ENCODE assay signal across 10 cellular contexts in the genomic region with DNA sequence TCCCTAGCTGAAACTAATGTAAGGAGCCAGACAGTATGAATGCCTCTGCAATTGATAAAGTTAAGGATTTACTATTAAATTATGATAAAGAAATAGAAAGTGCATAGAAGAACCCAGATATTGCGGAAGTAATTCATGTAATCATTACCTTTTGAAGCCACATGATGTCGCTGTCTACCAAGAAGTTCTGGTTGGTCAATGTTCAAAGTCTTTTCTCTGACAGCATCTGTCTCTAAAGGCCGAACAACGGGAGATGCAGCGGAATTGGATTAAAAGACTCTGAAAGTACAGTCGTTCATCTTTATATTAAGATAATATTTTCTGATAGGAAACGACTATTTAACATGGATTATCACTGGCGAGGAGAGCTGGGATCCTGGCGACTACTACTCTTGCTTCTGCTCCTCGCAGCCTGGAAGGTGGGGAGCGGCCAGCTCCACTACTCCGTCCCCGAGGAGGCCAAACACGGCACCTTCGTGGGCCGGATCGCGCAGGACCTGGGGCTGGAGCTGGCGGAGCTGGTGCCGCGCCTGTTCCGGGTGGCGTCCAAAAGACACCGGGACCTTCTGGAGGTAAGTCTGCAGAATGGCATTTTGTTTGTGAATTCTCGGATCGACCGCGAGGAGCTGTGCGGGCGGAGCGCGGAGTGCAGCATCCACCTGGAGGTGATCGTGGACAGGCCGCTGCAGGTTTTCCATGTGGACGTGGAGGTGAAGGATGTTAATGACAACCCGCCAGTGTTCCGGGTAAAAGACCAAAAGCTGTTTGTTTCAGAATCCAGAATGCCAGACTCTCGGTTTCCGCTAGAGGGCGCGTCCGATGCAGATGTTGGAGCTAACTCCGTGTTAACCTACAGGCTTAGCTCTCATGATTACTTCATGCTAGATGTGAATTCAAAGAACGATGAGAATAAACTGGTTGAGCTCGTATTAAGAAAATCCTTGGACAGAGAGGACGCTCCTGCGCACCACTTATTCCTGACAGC. TPM values are rescaled to one million over a fixed set of nuclear protein-coding genes. Genes with fewer than 3 reads are reported as not detected.
DNase-seq lines count a peak whose midpoint lies in the region; TF ChIP-seq lines count a peak whose summit lies in the region.
"Had no signal": no experiment of that assay in that cellular context is flagged by ENCODE, and none has a peak within 500 bp of the region (broad histone marks: within the 10 kb centered on the region; RNA-seq: fewer than 3 reads in every experiment).

A gene with protein sequence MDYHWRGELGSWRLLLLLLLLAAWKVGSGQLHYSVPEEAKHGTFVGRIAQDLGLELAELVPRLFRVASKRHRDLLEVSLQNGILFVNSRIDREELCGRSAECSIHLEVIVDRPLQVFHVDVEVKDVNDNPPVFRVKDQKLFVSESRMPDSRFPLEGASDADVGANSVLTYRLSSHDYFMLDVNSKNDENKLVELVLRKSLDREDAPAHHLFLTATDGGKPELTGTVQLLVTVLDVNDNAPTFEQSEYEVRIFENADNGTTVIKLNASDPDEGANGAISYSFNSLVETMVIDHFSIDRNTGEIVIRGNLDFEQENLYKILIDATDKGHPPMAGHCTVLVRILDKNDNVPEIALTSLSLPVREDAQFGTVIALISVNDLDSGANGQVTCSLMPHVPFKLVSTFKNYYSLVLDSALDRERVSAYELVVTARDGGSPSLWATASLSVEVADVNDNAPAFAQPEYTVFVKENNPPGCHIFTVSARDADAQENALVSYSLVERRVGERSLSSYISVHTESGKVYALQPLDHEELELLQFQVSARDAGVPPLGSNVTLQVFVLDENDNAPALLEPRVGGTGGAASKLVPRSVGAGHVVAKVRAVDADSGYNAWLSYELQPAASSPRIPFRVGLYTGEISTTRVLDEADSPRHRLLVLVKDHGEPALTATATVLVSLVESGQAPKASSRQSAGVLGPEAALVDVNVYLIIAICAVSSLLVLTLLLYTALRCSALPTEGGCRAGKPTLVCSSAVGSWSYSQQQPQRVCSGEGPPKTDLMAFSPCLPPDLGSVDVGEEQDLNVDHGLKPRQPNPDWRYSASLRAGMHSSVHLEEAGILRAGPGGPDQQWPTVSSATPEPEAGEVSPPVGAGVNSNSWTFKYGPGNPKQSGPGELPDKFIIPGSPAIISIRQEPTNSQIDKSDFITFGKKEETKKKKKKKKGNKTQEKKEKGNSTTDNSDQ (plus strand): TSS at position 210 of the 985 bp plus-strand sequence. CDS start 135 bp downstream, at position 345.

- intact Hi-C loops in dorsolateral prefrontal cortex (cut with DNase I), result no loop called here
- intact Hi-C loops in activated T-helper 1 cell treated with anti-CD3 and anti-CD28 coated beads, Interleukin-12 subunit alpha, Interleukin-12 subunit beta, Interleukin-2, Interleukin-4 antibody, amounts not matched to agents 30 ng/mL and 10 ng/mL and 1 ng/mL, durations not matched to agents 14 hours and 24 hours and 36 hours (cut with micrococcal nuclease), result loop anchor here (5.0 to 10.0 kb wide), 2 partner anchors 39 to 574 kb away; a partner anchor contains a TSS

- H3K4me3 ChIP-seq in dorsolateral prefrontal cortex (peak within 1 kb of the TSS in 37 of 59 donors; percentile 6 to 57 (median 31)), right atrium auricular region (no peak within 1 kb of the TSS)
- H3K4me3 ChIP-seq: thoracic aorta had no signal

- peaks cover 21% of the 10 kb centered on the region for H3K9me3 Mint-ChIP-seq in activated naive CD4-positive, alpha-beta T cell treated with anti-CD3 and anti-CD28 coated beads, Interleukin-2, amount 10 ng/mL, durations not matched to agents 7 days and 5 days
- H3K9me3 Mint-ChIP-seq in activated T-helper 1 cell treated with anti-CD3 and anti-CD28 coated beads, Interleukin-12 subunit alpha, Interleukin-12 subunit beta, Interleukin-2, Interleukin-4 antibody, amounts not matched to agents 30 ng/mL and 10 ng/mL and 1 ng/mL, durations not matched to agents 14 hours and 24 hours and 36 hours, result peaks cover 27% of the 10 kb centered on the region

- peak in 54 of 56 donors; percentile 18 to 73 (median 52) for TF ChIP-seq CTCF in dorsolateral prefrontal cortex (IDR thresholded peaks at IDR 0.05 in 54 of 56, conservative IDR thresholded peaks at IDR 0.05 in 2 of 56; ENCODE audit: low read depth in 1 of 56, partially characterized antibody in 56 of 56)
- TF ChIP-seq CTCF in right atrium auricular region (IDR thresholded peaks at IDR 0.05), result peak in 1 of 2 donors; percentile 12

- no peaks in the 10 kb centered on the region for H3K36me3 Mint-ChIP-seq in activated naive CD4-positive, alpha-beta T cell treated with anti-CD3 and anti-CD28 coated beads, Interleukin-2, amount 10 ng/mL, durations not matched to agents 7 days and 5 days
- H3K36me3 Mint-ChIP-seq in activated T-helper 1 cell treated with anti-CD3 and anti-CD28 coated beads, Interleukin-12 subunit alpha, Interleukin-12 subunit beta, Interleukin-2, Interleukin-4 antibody, amounts not matched to agents 30 ng/mL and 10 ng/mL and 1 ng/mL, durations not matched to agents 14 hours and 24 hours and 36 hours (ENCODE audit: low read depth), result no peaks in the 10 kb centered on the region
- H3K36me3 Mint-ChIP-seq: CD8-positive, alpha-beta memory T cell had no signal

- H3K27ac Mint-ChIP-seq in activated naive CD4-positive, alpha-beta T cell treated with anti-CD3 and anti-CD28 coated beads, Interleukin-2, amount 10 ng/mL, durations not matched to agents 7 days and 5 days, result peak within 1 kb of the TSS; percentile 42
- H3K27ac Mint-ChIP-seq in activated T-helper 1 cell treated with anti-CD3 and anti-CD28 coated beads, Interleukin-12 subunit alpha, Interleukin-12 subunit beta, Interleukin-2, Interleukin-4 antibody, amounts not matched to agents 30 ng/mL and 10 ng/mL and 1 ng/mL, durations not matched to agents 14 hours and 24 hours and 36 hours, result no peak within 1 kb of the TSS
- H3K27ac Mint-ChIP-seq: CD8-positive, alpha-beta memory T cell had no signal

- H3K27me3 ChIP-seq in dorsolateral prefrontal cortex, result peaks cover 0 to 10% (median 0%) of the 10 kb centered on the region in 45 donors
- no peaks in the 10 kb centered on the region for H3K27me3 ChIP-seq in right atrium auricular region

- no peaks in the 10 kb centered on the region for H3K36me3 ChIP-seq in right atrium auricular region
- H3K36me3 ChIP-seq: thoracic aorta had no signal

- H3K4me1 Mint-ChIP-seq in activated naive CD4-positive, alpha-beta T cell treated with anti-CD3 and anti-CD28 coated beads, Interleukin-2, amount 10 ng/mL, durations not matched to agents 7 days and 5 days, result no peaks in the 10 kb centered on the region
- no peaks in the 10 kb centered on the region for H3K4me1 Mint-ChIP-seq in activated T-helper 1 cell treated with anti-CD3 and anti-CD28 coated beads, Interleukin-12 subunit alpha, Interleukin-12 subunit beta, Interleukin-2, Interleukin-4 antibody, amounts not matched to agents 30 ng/mL and 10 ng/mL and 1 ng/mL, durations not matched to agents 14 hours and 24 hours and 36 hours (ENCODE audit: low read depth)
- H3K4me1 Mint-ChIP-seq: CD8-positive, alpha-beta memory T cell had no signal

- no peaks in the 10 kb centered on the region for H3K4me1 ChIP-seq in right atrium auricular region

- H3K4me3 Mint-ChIP-seq in activated naive CD4-positive, alpha-beta T cell treated with anti-CD3 and anti-CD28 coated beads, Interleukin-2, amount 10 ng/mL, durations not matched to agents 7 days and 5 days, result no peak within 1 kb of the TSS
- H3K4me3 Mint-ChIP-seq in activated T-helper 1 cell treated with anti-CD3 and anti-CD28 coated beads, Interleukin-12 subunit alpha, Interleukin-12 subunit beta, Interleukin-2, Interleukin-4 antibody, amounts not matched to agents 30 ng/mL and 10 ng/mL and 1 ng/mL, durations not matched to agents 14 hours and 24 hours and 36 hours, result no peak within 1 kb of the TSS

- peaks cover 0 to 28% of the 10 kb centered on the region in 2 donors for H3K9me3 ChIP-seq in right atrium auricular region

- CTCF ChIA-PET in activated naive CD4-positive, alpha-beta T cell treated with anti-CD3 and anti-CD28 coated beads, Interleukin-2, amount 10 ng/mL, durations not matched to agents 7 days and 5 days (lab: Charles Lee), result interaction anchor here (0.5 to 1.5 kb wide), 5 partner anchors 18 to 557 kb away, joined by 3 read pairs; no protein-coding TSS in a partner anchor

- peaks cover 4% of the 10 kb centered on the region for H3K27me3 Mint-ChIP-seq in activated naive CD4-positive, alpha-beta T cell treated with anti-CD3 and anti-CD28 coated beads, Interleukin-2, amount 10 ng/mL, durations not matched to agents 7 days and 5 days
- no peaks in the 10 kb centered on the region for H3K27me3 Mint-ChIP-seq in activated T-helper 1 cell treated with anti-CD3 and anti-CD28 coated beads, Interleukin-12 subunit alpha, Interleukin-12 subunit beta, Interleukin-2, Interleukin-4 antibody, amounts not matched to agents 30 ng/mL and 10 ng/mL and 1 ng/mL, durations not matched to agents 14 hours and 24 hours and 36 hours (ENCODE audit: insufficient read depth)

- no peak for DNase-seq in activated naive CD4-positive, alpha-beta T cell treated with anti-CD3 and anti-CD28 coated beads, Interleukin-2, amount 10 ng/mL, durations not matched to agents 7 days and 5 days
- DNase-seq in activated naive CD4-positive, alpha-beta T cell treated with Interleukin-2 at 50 U/mL for 16 hours, result no peak
- DNase-seq in NCI-H69 (lab: John Stamatoyannopoulos, UW) (peak; percentile 20), dorsolateral prefrontal cortex (peak in 1 of 10 donors; percentile 77), islet precursor cell (no peak), right atrium auricular region (ENCODE audit: low spot score) (no peak)
- peak; percentile 31 for DNase-seq in stimulated activated CD8-positive, alpha-beta memory T cell treated with anti-CD3 and anti-CD28 coated beads, Interleukin-4, amount 100 ng/mL, for 48 hours
- no peak for DNase-seq in activated T-helper 1 cell treated with anti-CD3 and anti-CD28 coated beads, Interleukin-12 subunit alpha, Interleukin-12 subunit beta, Interleukin-2, Interleukin-4 antibody, amounts not matched to agents 30 ng/mL and 10 ng/mL and 1 ng/mL, durations not matched to agents 14 hours and 24 hours and 36 hours (ENCODE audit: low spot score)
- DNase-seq: CD8-positive, alpha-beta memory T cell had no signal

- peak within 1 kb of the TSS in 2 of 59 donors; percentile 11 to 14 for H3K27ac ChIP-seq in dorsolateral prefrontal cortex
- H3K27ac ChIP-seq in right atrium auricular region, result no peak within 1 kb of the TSS
- H3K27ac ChIP-seq: thoracic aorta had no signal

RNA-seq across cellular contexts. Expression of the gene that starts here (rescaled TPM):
- total RNA-seq in dorsolateral prefrontal cortex, result 1 to 10 TPM; 1.7 to 7.3 (median 4.4) TPM
- total RNA-seq in activated T-helper 1 cell treated with anti-CD3 and anti-CD28 coated beads, Interleukin-12 subunit alpha, Interleukin-12 subunit beta, Interleukin-2, Interleukin-4 antibody, amounts not matched to agents 30 ng/mL and 10 ng/mL and 1 ng/mL, durations not matched to agents 14 hours and 24 hours and 36 hours, result not detected in 2 replicates
- not detected for total RNA-seq in right atrium auricular region
- total RNA-seq: CD8-positive, alpha-beta memory T cell had no signal

Comparison
In these comparisons a context has a peak if more than half of its experiments do, and no peak if none do; other contexts are left out.
1. DNase-seq: peak in NCI-H69 (single experiment) and stimulated activated CD8-positive, alpha-beta memory T cell treated with anti-CD3 and anti-CD28 coated beads, Interleukin-4, amount 100 ng/mL, for 48 hours (single experiment); none in activated naive CD4-positive, alpha-beta T cell treated with anti-CD3 and anti-CD28 coated beads, Interleukin-2, amount 10 ng/mL, durations not matched to agents 7 days and 5 days (single experiment), activated naive CD4-positive, alpha-beta T cell treated with Interleukin-2 at 50 U/mL for 16 hours (single experiment), islet precursor cell (single experiment), activated T-helper 1 cell treated with anti-CD3 and anti-CD28 coated beads, Interleukin-12 subunit alpha, Interleukin-12 subunit beta, Interleukin-2, Interleukin-4 antibody, amounts not matched to agents 30 ng/mL and 10 ng/mL and 1 ng/mL, durations not matched to agents 14 hours and 24 hours and 36 hours (single experiment) and right atrium auricular region (single experiment).
2. H3K4me3 ChIP-seq: peak in dorsolateral prefrontal cortex (37 of 59); none in right atrium auricular region (0 of 2).